ENCODE assay signal across 16 cellular contexts in genomic region chr18:32674491-32674890, GRCh38.
DNase-seq lines count a peak whose midpoint lies in the region; ATAC-seq, FAIRE-seq and TF ChIP-seq lines count a peak whose summit lies in the region.
"Had no signal": no experiment of that assay in that cellular context is flagged by ENCODE, and none has a peak within 500 bp of the region (broad histone marks: within the 10 kb centered on the region; RNA-seq: fewer than 3 reads in every experiment).

No MANE protein-coding gene starts in this region.

- TF ChIP-seq CTCF in cardiac muscle cell (IDR thresholded peaks at IDR 0.05; ENCODE audit: low read depth, low read length) (no peak), keratinocyte (optimal IDR thresholded peaks at IDR 0.05 in 1 of 3, IDR thresholded peaks at IDR 0.05 in 1 of 3, conservative IDR thresholded peaks at IDR 0.05 in 1 of 3; ENCODE audit: extremely low read depth in 1 of 3, insufficient read depth in 2 of 3, low read length in 3 of 3) (peak; percentile 16 to 39 (median 33)), omental fat pad (IDR thresholded peaks at IDR 0.05) (no peak)

- no peak overlapping the region for H3K27ac Mint-ChIP-seq in activated T-helper 2 cell treated with anti-CD3 and anti-CD28 coated beads, Interferon-gamma antibody, Interleukin-2, Interleukin-4, amounts not matched to agents 10 μg/mL and 5 μg/mL and 100 μg/mL, durations not matched to agents 14 hours and 24 hours and 36 hours
- H3K27ac Mint-ChIP-seq: activated CD4-positive, alpha-beta memory T cell treated with anti-CD3 and anti-CD28 coated beads for 36 hours had no signal

- intact Hi-C loops in Right ventricle myocardium inferior (cut with DNase I), result no loop called here
- intact Hi-C loops in activated T-helper 2 cell treated with anti-CD3 and anti-CD28 coated beads, Interferon-gamma antibody, Interleukin-2, Interleukin-4, amounts not matched to agents 10 μg/mL and 5 μg/mL and 100 μg/mL, durations not matched to agents 14 hours and 24 hours and 36 hours (cut with micrococcal nuclease), result no loop called here

- H3K4me1 ChIP-seq in cardiac muscle cell (ENCODE audit: low read depth) (peaks cover 10% of the 10 kb centered on the region), keratinocyte (ENCODE audit: control insufficient read depth, extremely low read depth, insufficient read depth, low read length) (no peaks in the 10 kb centered on the region)
- H3K4me1 ChIP-seq: adrenal gland, esophagus muscularis mucosa, right atrium auricular region had no signal

- dilution Hi-C loops in keratinocyte (cut with MboI; ENCODE audit: extremely low pct_ligation_motif_present, low sequenced_read_pairs), result no loop called here

- H3K4me3 ChIP-seq in cardiac muscle cell (no peak overlapping the region), keratinocyte (ENCODE audit: control insufficient read depth in 2 of 3, extremely low read depth in 1 of 3, insufficient read depth in 2 of 3, low read depth in 1 of 3, low read length in 3 of 3) (no peak overlapping the region)
- H3K4me3 ChIP-seq: adrenal gland, esophagus muscularis mucosa, right atrium auricular region, SK-N-MC had no signal

- H3K9me1 ChIP-seq in keratinocyte (ENCODE audit: control insufficient read depth, extremely low read depth, insufficient read depth, low read length), result no peaks in the 10 kb centered on the region

- no peaks in the 10 kb centered on the region for H3K4me1 Mint-ChIP-seq in activated T-helper 2 cell treated with anti-CD3 and anti-CD28 coated beads, Interferon-gamma antibody, Interleukin-2, Interleukin-4, amounts not matched to agents 10 μg/mL and 5 μg/mL and 100 μg/mL, durations not matched to agents 14 hours and 24 hours and 36 hours (ENCODE audit: low read depth)

- ATAC-seq in Right ventricle myocardium inferior (no peak), omental fat pad (ENCODE audit: low FRiP score) (no peak)
- ATAC-seq: left cardiac atrium had no signal

- H3K27ac ChIP-seq in cardiac muscle cell, result no peak overlapping the region
- H3K27ac ChIP-seq in keratinocyte (ENCODE audit: control insufficient read depth, insufficient read depth, low read length), result no peak overlapping the region
- H3K27ac ChIP-seq: adrenal gland, esophagus muscularis mucosa, right atrium auricular region, SK-N-MC had no signal

- no peak overlapping the region for H3K4me3 Mint-ChIP-seq in activated T-helper 2 cell treated with anti-CD3 and anti-CD28 coated beads, Interferon-gamma antibody, Interleukin-2, Interleukin-4, amounts not matched to agents 10 μg/mL and 5 μg/mL and 100 μg/mL, durations not matched to agents 14 hours and 24 hours and 36 hours (ENCODE audit: low read depth)
- H3K4me3 Mint-ChIP-seq: activated CD4-positive, alpha-beta memory T cell treated with anti-CD3 and anti-CD28 coated beads for 36 hours had no signal

- H3K4me2 ChIP-seq in keratinocyte (ENCODE audit: control insufficient read depth, extremely low read depth, insufficient read depth, low read depth, low read length), result no peak overlapping the region

- H3K9me3 Mint-ChIP-seq in activated T-helper 2 cell treated with anti-CD3 and anti-CD28 coated beads, Interferon-gamma antibody, Interleukin-2, Interleukin-4, amounts not matched to agents 10 μg/mL and 5 μg/mL and 100 μg/mL, durations not matched to agents 14 hours and 24 hours and 36 hours, result no peaks in the 10 kb centered on the region
- H3K9me3 Mint-ChIP-seq: activated CD4-positive, alpha-beta memory T cell treated with anti-CD3 and anti-CD28 coated beads for 36 hours had no signal

- H3K9me3 ChIP-seq in cardiac muscle cell (ENCODE audit: low read depth) (no peaks in the 10 kb centered on the region), keratinocyte (ENCODE audit: control insufficient read depth, low read depth, low read length) (no peaks in the 10 kb centered on the region)
- H3K9me3 ChIP-seq: adrenal gland, esophagus muscularis mucosa, right atrium auricular region had no signal

- no peaks in the 10 kb centered on the region for H3K79me2 ChIP-seq in keratinocyte (ENCODE audit: control insufficient read depth, insufficient read depth, low read length)

- no peaks in the 10 kb centered on the region for H3K27me3 ChIP-seq in cardiac muscle cell
- no peaks in the 10 kb centered on the region for H3K27me3 ChIP-seq in keratinocyte (ENCODE audit: control insufficient read depth, extremely low read depth, insufficient read depth, low read length)
- H3K27me3 ChIP-seq: adrenal gland, esophagus muscularis mucosa, right atrium auricular region had no signal

- H3K36me3 ChIP-seq in cardiac muscle cell, result peaks cover 30% of the 10 kb centered on the region
- no peaks in the 10 kb centered on the region for H3K36me3 ChIP-seq in keratinocyte (ENCODE audit: control insufficient read depth in 2 of 2, extremely low read depth in 1 of 2, insufficient read depth in 2 of 2, low read length in 2 of 2)
- H3K36me3 ChIP-seq: adrenal gland, esophagus muscularis mucosa, right atrium auricular region had no signal

- H4K20me1 ChIP-seq in keratinocyte (ENCODE audit: control insufficient read depth, extremely low read depth, insufficient read depth, low read length), result no peaks in the 10 kb centered on the region

- H2AFZ ChIP-seq in keratinocyte (ENCODE audit: control insufficient read depth, low read length), result no peak overlapping the region

- FAIRE-seq in keratinocyte (lab: Jason Lieb, UNC), result peak; percentile 39

- no peak overlapping the region for H3K9ac ChIP-seq in keratinocyte (ENCODE audit: control insufficient read depth, extremely low read depth, insufficient read depth, low read length)

- DNase-seq in cardiac muscle cell (ENCODE audit: low read depth in 1 of 2, low spot score in 1 of 2) (peak; percentile 1 to 23), Right ventricle myocardium inferior (ENCODE audit: missing footprints) (no peak), SHP77 treated with DMSO at 0.1 percent for 48 hours (lab: John Stamatoyannopoulos, UW) (peak; percentile 11), keratinocyte (ENCODE audit: low read depth, low spot score) (no peak), putamen (ENCODE audit: low spot score) (no peak), omental fat pad (ENCODE audit: low spot score) (no peak)
- no peak for DNase-seq in NK-92 treated with Interleukin-12 subunit alpha and Interleukin-12 subunit beta, amount 100 ng/mL, for 24 hours (lab: John Stamatoyannopoulos, UW)
- no peak for DNase-seq in activated T-helper 2 cell treated with anti-CD3 and anti-CD28 coated beads, Interferon-gamma antibody, Interleukin-2, Interleukin-4, amounts not matched to agents 10 μg/mL and 5 μg/mL and 100 μg/mL, durations not matched to agents 14 hours and 24 hours and 36 hours (ENCODE audit: low spot score)
- DNase-seq: activated CD4-positive, alpha-beta memory T cell treated with anti-CD3 and anti-CD28 coated beads for 36 hours; adrenal gland; C1 segment of cervical spinal cord; left cardiac atrium; NCI-H1105 had no signal

- H3K27me3 Mint-ChIP-seq in activated T-helper 2 cell treated with anti-CD3 and anti-CD28 coated beads, Interferon-gamma antibody, Interleukin-2, Interleukin-4, amounts not matched to agents 10 μg/mL and 5 μg/mL and 100 μg/mL, durations not matched to agents 14 hours and 24 hours and 36 hours (ENCODE audit: low read depth), result no peaks in the 10 kb centered on the region

- no peaks in the 10 kb centered on the region for H3K36me3 Mint-ChIP-seq in activated T-helper 2 cell treated with anti-CD3 and anti-CD28 coated beads, Interferon-gamma antibody, Interleukin-2, Interleukin-4, amounts not matched to agents 10 μg/mL and 5 μg/mL and 100 μg/mL, durations not matched to agents 14 hours and 24 hours and 36 hours (ENCODE audit: low read depth)
- H3K36me3 Mint-ChIP-seq: activated CD4-positive, alpha-beta memory T cell treated with anti-CD3 and anti-CD28 coated beads for 36 hours had no signal

Comparison
In these comparisons a context has a peak if more than half of its experiments do, and no peak if none do; other contexts are left out.
1. DNase-seq: peak in cardiac muscle cell (2 of 2) and SHP77 treated with DMSO at 0.1 percent for 48 hours (single experiment); none in Right ventricle myocardium inferior (single experiment), keratinocyte (single experiment), putamen (single experiment), omental fat pad (single experiment), NK-92 treated with Interleukin-12 subunit alpha and Interleukin-12 subunit beta, amount 100 ng/mL, for 24 hours (single experiment) and activated T-helper 2 cell treated with anti-CD3 and anti-CD28 coated beads, Interferon-gamma antibody, Interleukin-2, Interleukin-4, amounts not matched to agents 10 μg/mL and 5 μg/mL and 100 μg/mL, durations not matched to agents 14 hours and 24 hours and 36 hours (single experiment).
2. CTCF ChIP-seq: peak in keratinocyte (3 of 3); none in cardiac muscle cell (single experiment) and omental fat pad (0 of 3).